ENCODE assay signal across 17 cellular contexts in the genomic region with DNA sequence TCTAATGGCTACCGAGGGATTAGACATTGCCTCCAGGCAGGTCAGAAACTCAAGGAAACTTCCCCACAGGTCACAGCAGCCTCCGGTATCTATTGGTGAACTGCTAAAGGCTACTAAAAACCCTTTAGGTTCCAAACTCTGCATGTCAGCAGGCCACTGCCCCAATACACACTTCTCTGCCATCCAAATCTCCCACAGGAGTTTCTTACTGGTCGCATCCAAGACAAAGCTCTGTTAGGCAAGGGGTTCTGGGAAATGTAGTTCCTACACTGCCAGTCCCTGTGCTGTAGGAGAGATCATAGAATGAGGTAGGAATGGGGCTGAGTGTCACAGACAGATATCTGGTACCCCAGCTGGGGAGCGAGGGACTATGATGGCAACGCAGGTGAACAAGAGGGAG.
DNase-seq lines count a peak whose midpoint lies in the region; ATAC-seq and TF ChIP-seq lines count a peak whose summit lies in the region.
"Had no signal": no experiment of that assay in that cellular context is flagged by ENCODE, and none has a peak within 500 bp of the region (broad histone marks: within the 10 kb centered on the region; RNA-seq: fewer than 3 reads in every experiment).

No MANE protein-coding gene starts in this region.

- H3K4me3 ChIP-seq in KMS-11 (IDR thresholded peaks at IDR 0.05; ENCODE audit: insufficient read depth, low read depth, low read length), result no peak overlapping the region
- H3K4me3 ChIP-seq in mesendoderm (ENCODE audit: low read length), result no peak overlapping the region
- no peak overlapping the region for H3K4me3 ChIP-seq in BE2C (ENCODE audit: low read depth, low read length)
- H3K4me3 ChIP-seq: pancreas, Peyer's patch had no signal

- H2BK120ac ChIP-seq in mesendoderm (ENCODE audit: low read depth, low read length), result no peak overlapping the region

- H3K27me3 ChIP-seq in KMS-11 (ENCODE audit: insufficient read depth, low read depth), result no peaks in the 10 kb centered on the region
- no peaks in the 10 kb centered on the region for H3K27me3 ChIP-seq in mesendoderm (ENCODE audit: insufficient read depth, low read length, poor library complexity)
- no peaks in the 10 kb centered on the region for H3K27me3 ChIP-seq in BE2C
- H3K27me3 ChIP-seq: pancreas, Peyer's patch had no signal

- H3K27ac ChIP-seq in KMS-11 (no peak overlapping the region), mesendoderm (ENCODE audit: low read depth, low read length) (no peak overlapping the region)
- H3K27ac ChIP-seq: pancreas, Peyer's patch had no signal

- H3K4me2 ChIP-seq in KMS-11, result no peak overlapping the region
- no peak overlapping the region for H3K4me2 ChIP-seq in mesendoderm (ENCODE audit: low read length)

- POLR2A ChIA-PET in WTC11 (lab: Charles Lee), result no interaction called here

- TF ChIP-seq CTCF in KMS-11 (conservative IDR thresholded peaks at IDR 0.05; ENCODE audit: low read depth, low read length), result no peak
- TF ChIP-seq CTCF in WTC11 (IDR thresholded peaks at IDR 0.05), result no peak
- TF ChIP-seq CTCF in BE2C (IDR thresholded peaks at IDR 0.05; ENCODE audit: low read depth, low read length), result no peak

- H2BK15ac ChIP-seq in mesendoderm (replicated peaks; ENCODE audit: low read depth), result no peak overlapping the region

- no peak overlapping the region for H3K27ac Mint-ChIP-seq in WTC11
- H3K27ac Mint-ChIP-seq: activated naive CD4-positive, alpha-beta T cell treated with anti-CD3 and anti-CD28 coated beads for 36 hours; B cell had no signal

- H4K20me1 ChIP-seq in KMS-11 (ENCODE audit: insufficient read depth), result no peaks in the 10 kb centered on the region

- peaks cover 14% of the 10 kb centered on the region for H3K36me3 Mint-ChIP-seq in WTC11

- H3K9ac ChIP-seq in KMS-11, result no peak overlapping the region
- H3K9ac ChIP-seq in mesendoderm (ENCODE audit: low read length), result no peak overlapping the region

- DNase-seq in ELF-1 (ENCODE audit: low read depth, low spot score) (peak; percentile 72), WTC11 (ENCODE audit: low spot score) (peak; percentile 13), mesendoderm (peak; percentile 91), cardiac septum (ENCODE audit: low spot score) (no peak), mesenteric fat pad (ENCODE audit: low spot score) (no peak), BE2C (no peak)
- DNase-seq: activated CD4-positive, alpha-beta T cell treated with anti-CD3 and anti-CD28 coated beads, Interleukin-2, amount 50 U/mL, for 4 hours; activated naive CD4-positive, alpha-beta T cell treated with anti-CD3 and anti-CD28 coated beads for 36 hours; activated T-cell treated with anti-CD3 and anti-CD28 coated beads for 4 hours; DMS79; left ventricle myocardium superior; NCI-H187; NCI-H510A treated with DMSO at 0.1 percent for 48 hours; pancreas; Peyer's patch had no signal

- no peak overlapping the region for H2BK5ac ChIP-seq in mesendoderm (ENCODE audit: low read length)

- WGBS in mesendoderm (ENCODE audit: extremely low coverage, insufficient coverage, low lambda C conversion rate), result no CpG with 5 or more reads among the region's 5 CpGs

- H3K79me1 ChIP-seq in mesendoderm (ENCODE audit: low read length), result no peaks in the 10 kb centered on the region

- no peak overlapping the region for H3K18ac ChIP-seq in mesendoderm (ENCODE audit: low read length)

- no peak overlapping the region for H4K8ac ChIP-seq in mesendoderm (ENCODE audit: low read depth, low read length)

- no peak overlapping the region for H4K5ac ChIP-seq in mesendoderm (ENCODE audit: low read length)

- H3K9me3 ChIP-seq in BE2C, result no peaks in the 10 kb centered on the region
- H3K9me3 ChIP-seq: pancreas, Peyer's patch had no signal

- ATAC-seq in WTC11, result peak; percentile 100
- ATAC-seq: left ventricle myocardium superior, pancreas had no signal

- peaks cover 38% of the 10 kb centered on the region for H3K9me3 Mint-ChIP-seq in WTC11

- no peaks in the 10 kb centered on the region for H3K27me3 Mint-ChIP-seq in WTC11 (ENCODE audit: low read depth)
- H3K27me3 Mint-ChIP-seq: B cell had no signal

- H3K4me1 Mint-ChIP-seq in WTC11, result peaks cover 6% of the 10 kb centered on the region; the same call in 1 of the 2 replicates
- H3K4me1 Mint-ChIP-seq: B cell had no signal

- H2AK5ac ChIP-seq in mesendoderm (ENCODE audit: low read length), result no peak overlapping the region

- CTCF ChIA-PET in WTC11 (lab: Charles Lee), result interaction anchor here (0.6 to 1.0 kb wide), 3 partner anchors 28 to 402 kb away, joined by 3 read pairs; no protein-coding TSS in a partner anchor

- intact Hi-C loops in cardiac septum (cut with DNase I), result no loop called here

- no peaks in the 10 kb centered on the region for H3K79me2 ChIP-seq in KMS-11 (ENCODE audit: insufficient read depth, low read depth)
- no peaks in the 10 kb centered on the region for H3K79me2 ChIP-seq in mesendoderm (ENCODE audit: control insufficient read depth, insufficient read depth, low read length)

- no peak overlapping the region for H3K23ac ChIP-seq in mesendoderm (ENCODE audit: low read length)

- H3K4me1 ChIP-seq in KMS-11 (ENCODE audit: low read depth, poor library complexity, severe bottlenecking) (no peaks in the 10 kb centered on the region), mesendoderm (ENCODE audit: control insufficient read depth, low read depth, low read length) (no peaks in the 10 kb centered on the region), BE2C (no peaks in the 10 kb centered on the region)
- H3K4me1 ChIP-seq: pancreas, Peyer's patch had no signal

- H3K4me3 Mint-ChIP-seq in WTC11, result no peak overlapping the region
- H3K4me3 Mint-ChIP-seq: activated naive CD4-positive, alpha-beta T cell treated with anti-CD3 and anti-CD28 coated beads for 36 hours; B cell had no signal

- H2AFZ ChIP-seq in KMS-11 (ENCODE audit: low read depth), result 0 out of 2 replicates have a peak overlapping the region, but pooled peaks have one; percentile 6

- H3K36me3 ChIP-seq in KMS-11 (ENCODE audit: insufficient read depth) (no peaks in the 10 kb centered on the region), mesendoderm (ENCODE audit: control insufficient read depth, insufficient read depth, low read length) (no peaks in the 10 kb centered on the region), BE2C (no peaks in the 10 kb centered on the region)
- H3K36me3 ChIP-seq: pancreas, Peyer's patch had no signal

- H3K56ac ChIP-seq in mesendoderm (ENCODE audit: low read length), result no peak overlapping the region

- no peak overlapping the region for H3K4ac ChIP-seq in mesendoderm (ENCODE audit: low read depth, low read length)

TF ChIP-seq in WTC11, 78 proteins besides CTCF, POLR2A, EP300 and RAD21 (continues in another document):
- TF ChIP-seq CREM (CRISPR knock-in tag; IDR thresholded peaks at IDR 0.05) (no peak), ESRRA (CRISPR knock-in tag; IDR thresholded peaks at IDR 0.05; ENCODE audit: borderline replicate concordance) (no peak), CREB1 (CRISPR knock-in tag; IDR thresholded peaks at IDR 0.05) (no peak), GTF2I (CRISPR knock-in tag; conservative IDR thresholded peaks at IDR 0.05) (no peak), JUN (CRISPR knock-in tag; IDR thresholded peaks at IDR 0.05) (no peak)
- TF ChIP-seq, protein P1, sequence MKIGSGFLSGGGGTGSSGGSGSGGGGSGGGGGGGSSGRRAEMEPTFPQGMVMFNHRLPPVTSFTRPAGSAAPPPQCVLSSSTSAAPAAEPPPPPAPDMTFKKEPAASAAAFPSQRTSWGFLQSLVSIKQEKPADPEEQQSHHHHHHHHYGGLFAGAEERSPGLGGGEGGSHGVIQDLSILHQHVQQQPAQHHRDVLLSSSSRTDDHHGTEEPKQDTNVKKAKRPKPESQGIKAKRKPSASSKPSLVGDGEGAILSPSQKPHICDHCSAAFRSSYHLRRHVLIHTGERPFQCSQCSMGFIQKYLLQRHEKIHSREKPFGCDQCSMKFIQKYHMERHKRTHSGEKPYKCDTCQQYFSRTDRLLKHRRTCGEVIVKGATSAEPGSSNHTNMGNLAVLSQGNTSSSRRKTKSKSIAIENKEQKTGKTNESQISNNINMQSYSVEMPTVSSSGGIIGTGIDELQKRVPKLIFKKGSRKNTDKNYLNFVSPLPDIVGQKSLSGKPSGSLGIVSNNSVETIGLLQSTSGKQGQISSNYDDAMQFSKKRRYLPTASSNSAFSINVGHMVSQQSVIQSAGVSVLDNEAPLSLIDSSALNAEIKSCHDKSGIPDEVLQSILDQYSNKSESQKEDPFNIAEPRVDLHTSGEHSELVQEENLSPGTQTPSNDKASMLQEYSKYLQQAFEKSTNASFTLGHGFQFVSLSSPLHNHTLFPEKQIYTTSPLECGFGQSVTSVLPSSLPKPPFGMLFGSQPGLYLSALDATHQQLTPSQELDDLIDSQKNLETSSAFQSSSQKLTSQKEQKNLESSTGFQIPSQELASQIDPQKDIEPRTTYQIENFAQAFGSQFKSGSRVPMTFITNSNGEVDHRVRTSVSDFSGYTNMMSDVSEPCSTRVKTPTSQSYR (CRISPR knock-in tag; IDR thresholded peaks at IDR 0.05), result no peak
- TF ChIP-seq, protein P2, sequence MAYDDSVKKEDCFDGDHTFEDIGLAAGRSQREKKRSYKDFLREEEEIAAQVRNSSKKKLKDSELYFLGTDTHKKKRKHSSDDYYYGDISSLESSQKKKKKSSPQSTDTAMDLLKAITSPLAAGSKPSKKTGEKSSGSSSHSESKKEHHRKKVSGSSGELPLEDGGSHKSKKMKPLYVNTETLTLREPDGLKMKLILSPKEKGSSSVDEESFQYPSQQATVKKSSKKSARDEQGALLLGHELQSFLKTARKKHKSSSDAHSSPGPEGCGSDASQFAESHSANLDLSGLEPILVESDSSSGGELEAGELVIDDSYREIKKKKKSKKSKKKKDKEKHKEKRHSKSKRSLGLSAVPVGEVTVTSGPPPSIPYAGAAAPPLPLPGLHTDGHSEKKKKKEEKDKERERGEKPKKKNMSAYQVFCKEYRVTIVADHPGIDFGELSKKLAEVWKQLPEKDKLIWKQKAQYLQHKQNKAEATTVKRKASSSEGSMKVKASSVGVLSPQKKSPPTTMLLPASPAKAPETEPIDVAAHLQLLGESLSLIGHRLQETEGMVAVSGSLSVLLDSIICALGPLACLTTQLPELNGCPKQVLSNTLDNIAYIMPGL (CRISPR knock-in tag; IDR thresholded peaks at IDR 0.05), result no peak
- TF ChIP-seq, protein P3, sequence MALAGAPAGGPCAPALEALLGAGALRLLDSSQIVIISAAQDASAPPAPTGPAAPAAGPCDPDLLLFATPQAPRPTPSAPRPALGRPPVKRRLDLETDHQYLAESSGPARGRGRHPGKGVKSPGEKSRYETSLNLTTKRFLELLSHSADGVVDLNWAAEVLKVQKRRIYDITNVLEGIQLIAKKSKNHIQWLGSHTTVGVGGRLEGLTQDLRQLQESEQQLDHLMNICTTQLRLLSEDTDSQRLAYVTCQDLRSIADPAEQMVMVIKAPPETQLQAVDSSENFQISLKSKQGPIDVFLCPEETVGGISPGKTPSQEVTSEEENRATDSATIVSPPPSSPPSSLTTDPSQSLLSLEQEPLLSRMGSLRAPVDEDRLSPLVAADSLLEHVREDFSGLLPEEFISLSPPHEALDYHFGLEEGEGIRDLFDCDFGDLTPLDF (CRISPR knock-in tag; IDR thresholded peaks at IDR 0.05), result no peak

Comparison
In these comparisons a context has a peak if more than half of its experiments do, and no peak if none do; other contexts are left out.
1. DNase-seq: peak in ELF-1 (single experiment), WTC11 (single experiment) and mesendoderm (single experiment); none in cardiac septum (single experiment), mesenteric fat pad (single experiment) and BE2C (single experiment).